Comparison of ENCODE assay signal across 16 cellular contexts in the genomic region with DNA sequence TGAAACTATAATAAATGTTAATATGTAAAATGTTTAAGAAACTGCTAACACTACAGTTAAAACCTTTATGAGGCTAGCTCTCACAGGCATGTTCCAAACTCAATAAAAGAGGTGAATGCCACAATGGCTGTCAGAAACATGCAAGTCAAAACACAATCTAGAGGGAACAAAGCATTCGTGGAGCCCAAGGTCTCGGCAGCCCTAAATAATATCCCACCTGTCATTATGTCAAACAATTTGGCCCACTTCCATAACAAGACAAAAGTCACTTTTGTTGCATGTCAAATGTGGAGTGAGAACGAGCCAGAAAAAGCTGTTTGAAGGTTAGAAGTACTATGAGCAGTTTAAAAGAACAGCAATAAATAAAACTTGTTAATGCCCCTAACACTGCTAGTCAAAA.
DNase-seq lines count a peak whose midpoint lies in the region; ATAC-seq and TF ChIP-seq lines count a peak whose summit lies in the region.
"Had no signal": no experiment of that assay in that cellular context is flagged by ENCODE, and none has a peak within 500 bp of the region (broad histone marks: within the 10 kb centered on the region; RNA-seq: fewer than 3 reads in every experiment).

No MANE protein-coding gene starts in this region.

- no peaks in the 10 kb centered on the region for H3K27me3 ChIP-seq in A673 (replicated peaks; ENCODE audit: insufficient read depth, low read depth, low read length, poor library complexity)

- H3K4me3 ChIP-seq in A673 (ENCODE audit: low read depth, low read length, poor library complexity, severe bottlenecking) = no peak overlapping the region
- H3K4me3 ChIP-seq: A549 had no signal

- no peak overlapping the region for H3K27ac ChIP-seq in A673 (ENCODE audit: low read depth, low read length, poor library complexity, severe bottlenecking)
- H3K27ac ChIP-seq: A549, C4-2B, KMS-11 had no signal

- DNase-seq in activated T-cell treated with anti-CD3 and anti-CD28 coated beads, Interleukin-2, amount 50 U/mL, for 72 hours = no peak
- DNase-seq in activated T-cell treated with anti-CD3 and anti-CD28 coated beads, Interleukin-2, amount 50 U/mL, for 48 hours = no peak
- DNase-seq in NCI-H748 (lab: John Stamatoyannopoulos, UW; ENCODE audit: unreplicated experiment) (peak; percentile 78), myocyte (ENCODE audit: low read depth) (peak; percentile 40), A673 (ENCODE audit: low spot score) (no peak), A172 (ENCODE audit: low spot score) (no peak), GM19238 (ENCODE audit: insufficient read length, low spot score) (no peak), H4 (ENCODE audit: low spot score) (no peak)
- DNase-seq: H9, NCI-H1048, NCI-H1694 treated with DMSO at 0.1 percent for 48 hours, NCI-H526 treated with DMSO at 0.1 percent for 48 hours, SW 1271 had no signal

- peaks cover 0 to 11% of the 10 kb centered on the region in 2 donors for H3K36me3 Mint-ChIP-seq in activated T-cell treated with anti-CD3 and anti-CD28 coated beads, Interleukin-2, amount 50 U/mL, for 72 hours (ENCODE audit: insufficient read depth in 2 of 2)

- H3K4me3 Mint-ChIP-seq in activated T-cell treated with anti-CD3 and anti-CD28 coated beads, Interleukin-2, amount 50 U/mL, for 72 hours = no peak overlapping the region
- H3K4me3 Mint-ChIP-seq: H9 had no signal

- peak overlapping the region; percentile 72 for H3K27ac Mint-ChIP-seq in activated T-cell treated with anti-CD3 and anti-CD28 coated beads, Interleukin-2, amount 50 U/mL, for 72 hours
- H3K27ac Mint-ChIP-seq: H9 had no signal

- no TSS peak for BruUV-seq in A673 (replicated peaks; lab: Mats Ljungman, UMichigan)

- no peaks in the 10 kb centered on the region for H3K36me3 ChIP-seq in A673 (ENCODE audit: insufficient read depth, low read length, poor library complexity, severe bottlenecking)

- CTCF ChIA-PET in A673 (lab: Charles Lee) = no interaction called here

- intact Hi-C loops in A673 (cut with micrococcal nuclease; ENCODE audit: unreplicated experiment) = no loop called here

- H3K9me3 ChIP-seq in A673 (ENCODE audit: low read depth, low read length, poor library complexity, severe bottlenecking) = no peaks in the 10 kb centered on the region
- H3K9me3 ChIP-seq: A549 had no signal

- POLR2A ChIA-PET in A673 (lab: Charles Lee; ENCODE audit: low non-redundant PET) = interaction anchor here (0.7 kb wide), 1 partner anchor 24 kb away, joined by 4 read pairs; no protein-coding TSS in a partner anchor

- no peaks in the 10 kb centered on the region for H3K4me1 Mint-ChIP-seq in activated T-cell treated with anti-CD3 and anti-CD28 coated beads, Interleukin-2, amount 50 U/mL, for 72 hours (ENCODE audit: low read depth)

- H3K9me3 Mint-ChIP-seq in activated T-cell treated with anti-CD3 and anti-CD28 coated beads, Interleukin-2, amount 50 U/mL, for 72 hours = peaks cover 0 to 2% of the 10 kb centered on the region in 2 donors
- H3K9me3 Mint-ChIP-seq: H9 had no signal

- H3K27me3 Mint-ChIP-seq in activated T-cell treated with anti-CD3 and anti-CD28 coated beads, Interleukin-2, amount 50 U/mL, for 72 hours (ENCODE audit: low read depth) = no peaks in the 10 kb centered on the region

- TF ChIP-seq CTCF in A673 (conservative IDR thresholded peaks at IDR 0.05; ENCODE audit: low read depth, low read length) = no peak

- ATAC-seq in activated T-cell treated with anti-CD3 and anti-CD28 coated beads, Interleukin-2, amount 50 U/mL, for 72 hours (replicated peaks in 1 of 2) = no peak
- ATAC-seq: A549 had no signal

- no peaks in the 10 kb centered on the region for H3K4me1 ChIP-seq in A673 (ENCODE audit: insufficient read depth, low read length, poor library complexity, severe bottlenecking)
- H3K4me1 ChIP-seq: A549 had no signal

Comparison
In these comparisons a context has a peak if more than half of its experiments do, and no peak if none do; other contexts are left out.
1. DNase-seq: peak in NCI-H748 (single experiment) and myocyte (single experiment); none in activated T-cell treated with anti-CD3 and anti-CD28 coated beads, Interleukin-2, amount 50 U/mL, for 72 hours (0 of 2), activated T-cell treated with anti-CD3 and anti-CD28 coated beads, Interleukin-2, amount 50 U/mL, for 48 hours (0 of 2), A673 (single experiment), A172 (single experiment), GM19238 (single experiment) and H4 (single experiment).